ENCODE assay signal across 8 cellular contexts in the genomic region with DNA sequence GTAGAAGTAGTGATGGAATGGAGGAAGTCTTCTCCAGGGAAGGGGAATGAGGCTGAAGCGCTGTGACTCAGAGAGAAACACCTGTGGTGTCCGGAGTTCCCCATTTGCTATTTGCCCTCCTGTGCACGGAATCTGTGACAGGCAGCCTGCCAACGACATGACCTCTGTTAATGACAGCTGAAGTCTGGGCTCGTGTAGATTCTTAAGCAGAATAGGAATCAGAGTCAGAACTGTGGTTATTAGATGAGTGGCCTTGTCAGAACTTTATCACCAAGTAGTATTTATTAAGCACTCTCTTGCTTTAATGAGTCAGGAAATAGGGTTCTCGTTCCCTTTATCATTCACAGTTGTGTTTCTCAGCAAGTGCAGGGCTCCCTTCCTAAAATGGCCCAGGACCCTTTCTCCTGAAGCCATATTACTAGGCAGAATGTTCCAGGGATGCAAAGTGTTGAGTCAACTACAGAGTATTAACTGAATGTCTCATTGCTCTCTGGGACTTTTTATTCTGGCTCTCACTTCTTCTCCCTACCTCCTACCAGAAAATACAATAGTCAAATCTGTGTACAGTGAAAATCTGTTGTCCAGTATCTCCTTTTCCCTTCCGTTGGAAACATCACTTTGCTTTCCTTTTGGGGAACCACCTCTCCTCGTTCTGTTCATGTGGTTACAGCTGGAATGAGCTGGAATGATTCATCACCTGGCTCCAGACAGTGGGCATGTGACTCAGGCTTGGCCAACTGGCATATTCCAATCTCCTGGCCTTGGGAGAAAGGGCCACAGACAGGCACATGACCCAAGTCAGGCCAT.
DNase-seq lines count a peak whose midpoint lies in the region; ATAC-seq, FAIRE-seq and TF ChIP-seq lines count a peak whose summit lies in the region.

No MANE protein-coding gene starts in this region.

- in situ Hi-C loops in HepG2 (cut with HindIII; ENCODE audit: extremely low pct_ligation_motif_present, low pct_unique_long_range_greater_than_20kb): no loop called here

- TF ChIP-seq RAD21 in HepG2 (CRISPR knock-in tag; IDR thresholded peaks at IDR 0.05): no peak

- BruUV-seq in HepG2 (replicated peaks; lab: Mats Ljungman, UMichigan): no TSS peak

- TF ChIP-seq POLR2A in GM12891 (IDR thresholded peaks at IDR 0.05; ENCODE audit: low read depth, low read length) (no peak; the same call in 1 of the 2 replicates), HepG2 (IDR thresholded peaks at IDR 0.05; ENCODE audit: insufficient read depth in 1 of 2, low read depth in 2 of 2, low read length in 2 of 2) (no peak)

- peaks cover 26% of the 10 kb centered on the region for H3K4me1 ChIP-seq in HepG2 (ENCODE audit: insufficient read depth, low read length)

- ATAC-seq in GM21619 (IDR thresholded peaks at IDR 0.05; ENCODE audit: unreplicated experiment): peak; percentile 88
- no peak for ATAC-seq in HepG2

- H3K36me3 ChIP-seq in HepG2 (replicated peaks in 1 of 2; ENCODE audit: control insufficient read depth in 1 of 2, insufficient read depth in 2 of 2, low read length in 2 of 2) (no peaks in the 10 kb centered on the region), WERI-Rb-1 (no peaks in the 10 kb centered on the region)

- intact Hi-C loops in HepG2 (cut with micrococcal nuclease; ENCODE audit: unreplicated experiment): no loop called here

- TF ChIP-seq CTCF in HepG2 (CRISPR knock-in tag; IDR thresholded peaks at IDR 0.05): no peak
- TF ChIP-seq CTCF in WERI-Rb-1 (IDR thresholded peaks at IDR 0.05; ENCODE audit: low read depth, low read length): no peak

- H3K9me3 ChIP-seq in HepG2 (ENCODE audit: low read length) (peaks cover 14% of the 10 kb centered on the region), WERI-Rb-1 (ENCODE audit: severe bottlenecking) (peaks cover 18% of the 10 kb centered on the region)

- POLR2A ChIA-PET in HepG2 (lab: Yijun Ruan, JAX): no interaction called here

- FAIRE-seq in GM12891 (lab: Jason Lieb, UNC) (peak; percentile 94), HepG2 (lab: Jason Lieb, UNC) (no peak)

- WGBS in HepG2 (ENCODE audit: low lambda C conversion rate): 8% methylated on average over 8 of the region's 8 CpGs

- no peak for DNase-seq in GM12891 (ENCODE audit: insufficient read length, low spot score)
- DNase-seq in HT1080 (ENCODE audit: low read depth): peak; percentile 95
- peak; percentile 19 for DNase-seq in activated naive CD4-positive, alpha-beta T cell treated with anti-CD3 and anti-CD28 coated beads, Interleukin-2, amount 50 U/mL, for 16 hours
- no peak for DNase-seq in HepG2 (ENCODE audit: low spot score)
- DNase-seq in NCI-H146 treated with DMSO at 0.1 percent for 48 hours (lab: John Stamatoyannopoulos, UW; ENCODE audit: unreplicated experiment): no peak
- no peak for DNase-seq in COLO668 (lab: John Stamatoyannopoulos, UW; ENCODE audit: unreplicated experiment)
- DNase-seq in WERI-Rb-1: no peak

- H3K4me3 ChIP-seq in HepG2 (replicated peaks in 1 of 3; ENCODE audit: insufficient read depth in 1 of 3, low read depth in 2 of 3, low read length in 3 of 3): no peak overlapping the region
- H3K4me3 ChIP-seq in WERI-Rb-1 (ENCODE audit: low read depth, low read length): no peak overlapping the region

- H3K4me2 ChIP-seq in HepG2 (ENCODE audit: low read depth, low read length): no peak overlapping the region

- H3K27me3 ChIP-seq in HepG2 (ENCODE audit: control insufficient read depth in 1 of 2, insufficient read depth in 2 of 2, low read length in 2 of 2) (no peaks in the 10 kb centered on the region), WERI-Rb-1 (ENCODE audit: insufficient read depth, low read depth, severe bottlenecking) (no peaks in the 10 kb centered on the region)

- no peaks in the 10 kb centered on the region for H4K20me1 ChIP-seq in HepG2 (ENCODE audit: insufficient read depth, low read length)

- H2AFZ ChIP-seq in HepG2 (ENCODE audit: low read length): no peak overlapping the region

- no peak overlapping the region for H3K9ac ChIP-seq in HepG2 (ENCODE audit: insufficient read depth, low read depth, low read length)

- no peak overlapping the region for H3K27ac ChIP-seq in HepG2 (ENCODE audit: extremely low read length, insufficient read depth, low read length)
- no peak overlapping the region for H3K27ac ChIP-seq in WERI-Rb-1

- H3K79me2 ChIP-seq in HepG2 (ENCODE audit: insufficient read depth, low read length): no peaks in the 10 kb centered on the region

- CTCF ChIA-PET in HepG2 (lab: Yijun Ruan, JAX; ENCODE audit: low intra/inter-chr PET ratio, low total read pairs): no interaction called here

- TF ChIP-seq EP300 in HepG2 (IDR thresholded peaks at IDR 0.05; ENCODE audit: low read depth in 2 of 2, low read length in 2 of 2) (no peak), HepG2 (CRISPR knock-in tag; IDR thresholded peaks at IDR 0.05; ENCODE audit: borderline replicate concordance) (no peak)

TF ChIP-seq in GM12891, 5 proteins besides CTCF, POLR2A, EP300 and RAD21:
- peak; percentile 93 for TF ChIP-seq SPI1 (IDR thresholded peaks at IDR 0.05; ENCODE audit: low read depth, low read length)
- TF ChIP-seq POU2F2 (IDR thresholded peaks at IDR 0.05; ENCODE audit: low read depth, low read length): peak; percentile 84
- TF ChIP-seq POLR2AphosphoS5 (IDR thresholded peaks at IDR 0.05; ENCODE audit: low read depth, low read length): peak; percentile 47; the same call in 1 of the 2 replicates
- TF ChIP-seq TAF1 (IDR thresholded peaks at IDR 0.05; ENCODE audit: low read depth, low read length): no peak
- peak; percentile 52 for TF ChIP-seq PAX5 (IDR thresholded peaks at IDR 0.05; ENCODE audit: insufficient read depth, low read length, severe bottlenecking)
TF ChIP-seq in GM12891: peak in this region for 4.

TF ChIP-seq in HepG2, 621 proteins besides CTCF, POLR2A, EP300 and RAD21:
- no peak for TF ChIP-seq ZNF83 (CRISPR knock-in tag; IDR thresholded peaks at IDR 0.05; ENCODE audit: borderline replicate concordance)
- no peak for TF ChIP-seq CENPT (CRISPR knock-in tag; IDR thresholded peaks at IDR 0.05; ENCODE audit: low read depth)
- no peak for TF ChIP-seq SAP130 (CRISPR knock-in tag; IDR thresholded peaks at IDR 0.05; ENCODE audit: low read depth)
- TF ChIP-seq TOPORS (CRISPR knock-in tag; IDR thresholded peaks at IDR 0.05): no peak
- no peak for TF ChIP-seq SIN3A (IDR thresholded peaks at IDR 0.05; ENCODE audit: borderline replicate concordance, low read depth, low read length)
- peak; percentile 72 for TF ChIP-seq FOSL2 (CRISPR knock-in tag; IDR thresholded peaks at IDR 0.05)
- TF ChIP-seq, protein P1, sequence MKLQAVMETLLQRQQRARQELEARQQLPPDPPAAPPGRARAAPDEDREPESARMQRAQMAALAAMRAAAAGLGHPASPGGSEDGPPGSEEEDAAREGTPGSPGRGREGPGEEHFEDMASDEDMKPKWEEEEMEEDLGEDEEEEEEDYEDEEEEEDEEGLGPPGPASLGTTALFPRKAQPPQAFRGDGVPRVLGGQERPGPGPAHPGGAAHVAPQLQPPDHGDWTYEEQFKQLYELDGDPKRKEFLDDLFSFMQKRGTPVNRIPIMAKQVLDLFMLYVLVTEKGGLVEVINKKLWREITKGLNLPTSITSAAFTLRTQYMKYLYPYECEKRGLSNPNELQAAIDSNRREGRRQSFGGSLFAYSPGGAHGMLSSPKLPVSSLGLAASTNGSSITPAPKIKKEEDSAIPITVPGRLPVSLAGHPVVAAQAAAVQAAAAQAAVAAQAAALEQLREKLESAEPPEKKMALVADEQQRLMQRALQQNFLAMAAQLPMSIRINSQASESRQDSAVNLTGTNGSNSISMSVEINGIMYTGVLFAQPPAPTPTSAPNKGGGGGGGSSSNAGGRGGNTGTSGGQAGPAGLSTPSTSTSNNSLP (IDR thresholded peaks at IDR 0.05; ENCODE audit: low read depth, low read length): no peak
- TF ChIP-seq SAFB2 (CRISPR knock-in tag; IDR thresholded peaks at IDR 0.05; ENCODE audit: borderline replicate concordance, low read depth): no peak
- no peak for TF ChIP-seq NBN (conservative IDR thresholded peaks at IDR 0.05)
- TF ChIP-seq, protein P2, sequence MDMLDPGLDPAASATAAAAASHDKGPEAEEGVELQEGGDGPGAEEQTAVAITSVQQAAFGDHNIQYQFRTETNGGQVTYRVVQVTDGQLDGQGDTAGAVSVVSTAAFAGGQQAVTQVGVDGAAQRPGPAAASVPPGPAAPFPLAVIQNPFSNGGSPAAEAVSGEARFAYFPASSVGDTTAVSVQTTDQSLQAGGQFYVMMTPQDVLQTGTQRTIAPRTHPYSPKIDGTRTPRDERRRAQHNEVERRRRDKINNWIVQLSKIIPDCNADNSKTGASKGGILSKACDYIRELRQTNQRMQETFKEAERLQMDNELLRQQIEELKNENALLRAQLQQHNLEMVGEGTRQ (IDR thresholded peaks at IDR 0.05; ENCODE audit: low read depth, low read length): peak; percentile 31; the same call in 1 of the 2 replicates
- TF ChIP-seq, protein P2 (CRISPR knock-in tag; IDR thresholded peaks at IDR 0.05; ENCODE audit: borderline replicate concordance): no peak
- TF ChIP-seq, protein P3, sequence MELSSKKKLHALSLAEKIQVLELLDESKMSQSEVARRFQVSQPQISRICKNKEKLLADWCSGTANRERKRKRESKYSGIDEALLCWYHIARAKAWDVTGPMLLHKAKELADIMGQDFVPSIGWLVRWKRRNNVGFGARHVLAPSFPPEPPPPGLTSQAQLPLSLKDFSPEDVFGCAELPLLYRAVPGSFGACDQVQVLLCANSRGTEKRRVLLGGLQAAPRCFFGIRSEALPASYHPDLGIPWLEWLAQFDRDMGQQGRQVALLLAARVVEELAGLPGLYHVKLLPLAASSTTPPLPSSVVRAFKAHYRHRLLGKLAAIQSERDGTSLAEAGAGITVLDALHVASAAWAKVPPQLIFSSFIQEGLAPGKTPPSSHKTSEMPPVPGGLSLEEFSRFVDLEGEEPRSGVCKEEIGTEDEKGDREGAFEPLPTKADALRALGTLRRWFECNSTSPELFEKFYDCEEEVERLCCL (CRISPR knock-in tag; IDR thresholded peaks at IDR 0.05; ENCODE audit: borderline replicate concordance): no peak

Comparison
In these comparisons a context has a peak if more than half of its experiments do, and no peak if none do; other contexts are left out.
1. DNase-seq: peak in HT1080 (single experiment) and activated naive CD4-positive, alpha-beta T cell treated with anti-CD3 and anti-CD28 coated beads, Interleukin-2, amount 50 U/mL, for 16 hours (single experiment); none in GM12891 (single experiment), HepG2 (single experiment), NCI-H146 treated with DMSO at 0.1 percent for 48 hours (single experiment), COLO668 (single experiment) and WERI-Rb-1 (single experiment).